Comparison of ENCODE assay signal across 17 cellular contexts in genomic region chr2:144239726-144240125, GRCh38.
DNase-seq lines count a peak whose midpoint lies in the region; ATAC-seq and TF ChIP-seq lines count a peak whose summit lies in the region.
"Had no signal": no experiment of that assay in that cellular context is flagged by ENCODE, and none has a peak within 500 bp of the region (broad histone marks: within the 10 kb centered on the region; RNA-seq: fewer than 3 reads in every experiment).

No MANE protein-coding gene starts in this region.

- H3K36me3 ChIP-seq in GM23338 (ENCODE audit: insufficient read depth): no peaks in the 10 kb centered on the region
- no peaks in the 10 kb centered on the region for H3K36me3 ChIP-seq in spleen

- POLR2A ChIA-PET in activated CD4-positive, alpha-beta memory T cell treated with anti-CD3 and anti-CD28 coated beads, Interleukin-2, amount 10 ng/mL, durations not matched to agents 7 days and 5 days (lab: Charles Lee): interaction anchor here (0.7 to 1.9 kb wide), 2 partner anchors 55 to 86 kb away, joined by 3 to 4 read pairs; no protein-coding TSS in a partner anchor
- POLR2A ChIA-PET in activated CD4-positive, alpha-beta memory T cell treated with anti-CD3 and anti-CD28 coated beads for 36 hours (lab: Charles Lee): interaction anchor here (0.6 to 2.1 kb wide), 2 partner anchors 39 to 429 kb away, joined by 3 to 7 read pairs; no protein-coding TSS in a partner anchor
- POLR2A ChIA-PET in activated B cell treated with CpG ODN at 0.5 μM for 24 hours (lab: Charles Lee): interaction anchor here (0.7 to 2.7 kb wide), 5 partner anchors 14 to 512 kb away, joined by 3 to 9 read pairs (median 4); a partner anchor contains a TSS

- H3K4me3 ChIP-seq in GM23338 (no peak overlapping the region), spleen (no peak overlapping the region), right cardiac atrium (ENCODE audit: low read length) (no peak overlapping the region)
- H3K4me3 ChIP-seq: GM23248, PC-9 had no signal

- ATAC-seq in GM23338: no peak
- no peak for ATAC-seq in activated B cell treated with CpG ODN at 0.5 μM for 24 hours (ENCODE audit: low read depth)
- no peak for ATAC-seq in right cardiac atrium

- in situ Hi-C loops in ACHN (cut with HindIII; ENCODE audit: low pct_ligation_motif_present, low pct_unique_long_range_greater_than_20kb, low sequenced_read_pairs): no loop called here

- H4K20me1 ChIP-seq in GM23338 (replicated peaks; ENCODE audit: insufficient read depth): no peaks in the 10 kb centered on the region

- H3K27me3 ChIP-seq in GM23338 (ENCODE audit: insufficient read depth) (no peaks in the 10 kb centered on the region), spleen (replicated peaks in 1 of 7) (no peaks in the 10 kb centered on the region), right cardiac atrium (ENCODE audit: control insufficient read depth, insufficient read depth) (no peaks in the 10 kb centered on the region)

- peaks cover 29% of the 10 kb centered on the region for H3K4me1 ChIP-seq in GM23338 (ENCODE audit: insufficient read depth)
- H3K4me1 ChIP-seq in spleen: peaks cover 10 to 79% (median 46%) of the 10 kb centered on the region in 6 donors
- peaks cover 6% of the 10 kb centered on the region for H3K4me1 ChIP-seq in right cardiac atrium (ENCODE audit: control insufficient read depth, insufficient read depth, low read length)
- H3K4me1 ChIP-seq: Caco-2 had no signal

- 0 out of 2 replicates have a peak overlapping the region, but pooled peaks have one; percentile 0 for H3K4me2 ChIP-seq in GM23338

- no peak overlapping the region for H2AFZ ChIP-seq in GM23338
- H2AFZ ChIP-seq: GM23248, PC-9 had no signal

- no peaks in the 10 kb centered on the region for H3K9me3 Mint-ChIP-seq in activated CD4-positive, alpha-beta memory T cell treated with anti-CD3 and anti-CD28 coated beads, Interleukin-2, amount 10 ng/mL, durations not matched to agents 7 days and 5 days
- H3K9me3 Mint-ChIP-seq in activated CD4-positive, alpha-beta memory T cell treated with anti-CD3 and anti-CD28 coated beads for 36 hours: no peaks in the 10 kb centered on the region
- H3K9me3 Mint-ChIP-seq in GM23338: no peaks in the 10 kb centered on the region
- H3K9me3 Mint-ChIP-seq in activated B cell treated with CpG ODN at 0.5 μM for 24 hours: no peaks in the 10 kb centered on the region

- no peak for TF ChIP-seq POLR2A in spleen (IDR thresholded peaks at IDR 0.05)

- peaks cover 71% of the 10 kb centered on the region for H3K4me1 Mint-ChIP-seq in activated CD4-positive, alpha-beta memory T cell treated with anti-CD3 and anti-CD28 coated beads, Interleukin-2, amount 10 ng/mL, durations not matched to agents 7 days and 5 days
- H3K4me1 Mint-ChIP-seq in activated CD4-positive, alpha-beta memory T cell treated with anti-CD3 and anti-CD28 coated beads for 36 hours (ENCODE audit: low read depth): peaks cover 37% of the 10 kb centered on the region
- peaks cover 58% of the 10 kb centered on the region for H3K4me1 Mint-ChIP-seq in GM23338
- peaks cover 86% of the 10 kb centered on the region for H3K4me1 Mint-ChIP-seq in activated B cell treated with CpG ODN at 0.5 μM for 24 hours

- H3K4me3 Mint-ChIP-seq in activated CD4-positive, alpha-beta memory T cell treated with anti-CD3 and anti-CD28 coated beads, Interleukin-2, amount 10 ng/mL, durations not matched to agents 7 days and 5 days: no peak overlapping the region
- H3K4me3 Mint-ChIP-seq in activated CD4-positive, alpha-beta memory T cell treated with anti-CD3 and anti-CD28 coated beads for 36 hours: no peak overlapping the region
- H3K4me3 Mint-ChIP-seq in GM23338: no peak overlapping the region
- no peak overlapping the region for H3K4me3 Mint-ChIP-seq in activated B cell treated with CpG ODN at 0.5 μM for 24 hours
- H3K4me3 Mint-ChIP-seq: CD14-positive monocyte had no signal

- CTCF ChIA-PET in activated CD4-positive, alpha-beta memory T cell treated with anti-CD3 and anti-CD28 coated beads, Interleukin-2, amount 10 ng/mL, durations not matched to agents 7 days and 5 days (lab: Charles Lee): no interaction called here
- CTCF ChIA-PET in activated CD4-positive, alpha-beta memory T cell treated with anti-CD3 and anti-CD28 coated beads for 36 hours (lab: Charles Lee): no interaction called here
- CTCF ChIA-PET in activated B cell treated with CpG ODN at 0.5 μM for 24 hours (lab: Charles Lee): interaction anchor here (1.2 kb wide), 1 partner anchor 77 kb away, joined by 4 read pairs; no protein-coding TSS in a partner anchor

- no peak for DNase-seq in activated CD4-positive, alpha-beta memory T cell treated with anti-CD3 and anti-CD28 coated beads, Interleukin-2, amount 10 ng/mL, durations not matched to agents 7 days and 5 days
- no peak for DNase-seq in activated CD4-positive, alpha-beta memory T cell treated with anti-CD3 and anti-CD28 coated beads for 36 hours
- DNase-seq in GM23338 (ENCODE audit: low spot score): no peak
- no peak for DNase-seq in activated B cell treated with CpG ODN at 0.5 μM for 24 hours
- DNase-seq in spleen: no peak
- no peak for DNase-seq in ACHN
- no peak for DNase-seq in NCI-H2227 treated with DMSO at 0.1 percent for 48 hours (lab: John Stamatoyannopoulos, UW)
- no peak for DNase-seq in right cardiac atrium
- DNase-seq: Caco-2; GM23248; MV-4-11; NCI-H1436 treated with DMSO at 0.1 percent for 48 hours; NCI-H2081 treated with DMSO at 0.1 percent for 48 hours; NCI-H226; NK-92 treated with Interleukin-12 subunit alpha and Interleukin-12 subunit beta, amount 100 ng/mL, for 24 hours; PC-9 had no signal

- no peaks in the 10 kb centered on the region for H3K27me3 Mint-ChIP-seq in activated CD4-positive, alpha-beta memory T cell treated with anti-CD3 and anti-CD28 coated beads, Interleukin-2, amount 10 ng/mL, durations not matched to agents 7 days and 5 days
- no peaks in the 10 kb centered on the region for H3K27me3 Mint-ChIP-seq in activated CD4-positive, alpha-beta memory T cell treated with anti-CD3 and anti-CD28 coated beads for 36 hours
- no peaks in the 10 kb centered on the region for H3K27me3 Mint-ChIP-seq in GM23338 (ENCODE audit: insufficient read depth, low read depth, poor library complexity)
- no peaks in the 10 kb centered on the region for H3K27me3 Mint-ChIP-seq in activated B cell treated with CpG ODN at 0.5 μM for 24 hours

- H3K27ac Mint-ChIP-seq in activated CD4-positive, alpha-beta memory T cell treated with anti-CD3 and anti-CD28 coated beads, Interleukin-2, amount 10 ng/mL, durations not matched to agents 7 days and 5 days: peak overlapping the region; percentile 79
- no peak overlapping the region for H3K27ac Mint-ChIP-seq in activated CD4-positive, alpha-beta memory T cell treated with anti-CD3 and anti-CD28 coated beads for 36 hours
- H3K27ac Mint-ChIP-seq in GM23338: no peak overlapping the region
- H3K27ac Mint-ChIP-seq in activated B cell treated with CpG ODN at 0.5 μM for 24 hours: peak overlapping the region; percentile 93
- H3K27ac Mint-ChIP-seq: CD14-positive monocyte had no signal

- no peaks in the 10 kb centered on the region for H3K9me2 ChIP-seq in GM23338 (ENCODE audit: insufficient read depth)

- peaks cover 19% of the 10 kb centered on the region for H3K36me3 Mint-ChIP-seq in activated CD4-positive, alpha-beta memory T cell treated with anti-CD3 and anti-CD28 coated beads, Interleukin-2, amount 10 ng/mL, durations not matched to agents 7 days and 5 days (ENCODE audit: low read depth)
- H3K36me3 Mint-ChIP-seq in activated CD4-positive, alpha-beta memory T cell treated with anti-CD3 and anti-CD28 coated beads for 36 hours: peaks cover 4% of the 10 kb centered on the region
- H3K36me3 Mint-ChIP-seq in GM23338 (ENCODE audit: low read depth): no peaks in the 10 kb centered on the region
- H3K36me3 Mint-ChIP-seq in activated B cell treated with CpG ODN at 0.5 μM for 24 hours (ENCODE audit: low read depth): no peaks in the 10 kb centered on the region

- H3K79me2 ChIP-seq in GM23338 (replicated peaks; ENCODE audit: insufficient read depth): no peaks in the 10 kb centered on the region

- H3K9me3 ChIP-seq in spleen: no peaks in the 10 kb centered on the region
- no peaks in the 10 kb centered on the region for H3K9me3 ChIP-seq in right cardiac atrium (ENCODE audit: control insufficient read depth, low read length)
- H3K9me3 ChIP-seq: Caco-2 had no signal

- H3K27ac ChIP-seq in GM23338 (ENCODE audit: low read depth): no peak overlapping the region
- peak overlapping the region in 5 of 8 donors; percentile 21 to 76 (median 67) for H3K27ac ChIP-seq in spleen
- H3K27ac ChIP-seq in right cardiac atrium (ENCODE audit: low read length): no peak overlapping the region
- H3K27ac ChIP-seq: GM23248, PC-9 had no signal

- TF ChIP-seq CTCF in GM23338 (conservative IDR thresholded peaks at IDR 0.05; ENCODE audit: low read depth in 2 of 2) (no peak), activated B cell treated with CpG ODN at 0.5 μM for 24 hours (IDR thresholded peaks at IDR 0.05) (no peak), spleen (IDR thresholded peaks at IDR 0.05 in 8 of 11, conservative IDR thresholded peaks at IDR 0.05 in 3 of 11) (no peak)

- intact Hi-C loops in activated CD4-positive, alpha-beta memory T cell treated with anti-CD3 and anti-CD28 coated beads for 36 hours (cut with micrococcal nuclease): loop anchor here (1.0 to 10.0 kb wide), 3 partner anchors 10 to 85 kb away; no protein-coding TSS in a partner anchor
- intact Hi-C loops in activated B cell treated with CpG ODN at 0.5 μM for 24 hours (cut with micrococcal nuclease) (loop anchor here (2.0 to 5.0 kb wide), 6 partner anchors 13 to 278 kb away; no protein-coding TSS in a partner anchor), spleen (cut with DNase I; ENCODE audit: low total_unique reads) (no loop called here), right cardiac atrium (cut with DNase I) (no loop called here)

- no peaks in the 10 kb centered on the region for H3F3A ChIP-seq in GM23338 (replicated peaks; ENCODE audit: low read depth)

- 81 to 98% (median 91%) methylated on average over 1 of the region's 1 CpG for WGBS in spleen, 5 donors
- WGBS in right cardiac atrium: 96% methylated on average over 1 of the region's 1 CpG

TF ChIP-seq in GM23338, 12 proteins besides CTCF, POLR2A, EP300 and RAD21 (continues in another document):
- TF ChIP-seq EZH2phosphoT487 (IDR thresholded peaks at IDR 0.05; ENCODE audit: unreplicated experiment): no peak
- no peak for TF ChIP-seq POLR2AphosphoS5 (IDR thresholded peaks at IDR 0.05; ENCODE audit: low read depth)

Comparison
In these comparisons a context has a peak if more than half of its experiments do, and no peak if none do; other contexts are left out.
1. H3K27ac Mint-ChIP-seq: peak in activated CD4-positive, alpha-beta memory T cell treated with anti-CD3 and anti-CD28 coated beads, Interleukin-2, amount 10 ng/mL, durations not matched to agents 7 days and 5 days (single experiment) and activated B cell treated with CpG ODN at 0.5 μM for 24 hours (single experiment); none in activated CD4-positive, alpha-beta memory T cell treated with anti-CD3 and anti-CD28 coated beads for 36 hours (single experiment) and GM23338 (single experiment).
2. H3K27ac ChIP-seq: peak in spleen (5 of 8); none in GM23338 (single experiment) and right cardiac atrium (single experiment).
3. intact Hi-C loops: an anchor here in activated CD4-positive, alpha-beta memory T cell treated with anti-CD3 and anti-CD28 coated beads for 36 hours (1.0 to 10.0 kb wide) and activated B cell treated with CpG ODN at 0.5 μM for 24 hours (2.0 to 5.0 kb wide); none called in spleen and right cardiac atrium.